In genomic region chr10:121926669-121927360, GRCh38 we compare ENCODE assay signal across 8 cellular contexts. TPM values are rescaled to one million over a fixed set of nuclear protein-coding genes. Genes with fewer than 3 reads are reported as not detected.
DNase-seq lines count a peak whose midpoint lies in the region; ATAC-seq and TF ChIP-seq lines count a peak whose summit lies in the region.

No MANE protein-coding gene starts in this region.

- DNase-seq in SIG-M5 treated with dmso at 0.1 percent for 504 hours (lab: John Stamatoyannopoulos, UW; ENCODE audit: unreplicated experiment), result peak; percentile 22
- no peak for DNase-seq in SIG-M5 (lab: John Stamatoyannopoulos, UW)
- DNase-seq in GM23338 (ENCODE audit: low spot score), result peak; percentile 10
- DNase-seq in NCI-H460 (ENCODE audit: extremely low read depth, low read depth), result peak; percentile 33
- peak in 2 of 61 donors; percentile 34 to 52 for DNase-seq in caudate nucleus (lab: John Stamatoyannopoulos, UW)
- DNase-seq in right lobe of liver, result no peak
- no peak for DNase-seq in thoracic aorta (ENCODE audit: low spot score)
- DNase-seq in NCI-H1436 (lab: John Stamatoyannopoulos, UW), result no peak

- no peak for ATAC-seq in GM23338
- ATAC-seq in right lobe of liver, result peak in 3 of 4 donors; percentile 3 to 25 (median 10)
- no peak for ATAC-seq in thoracic aorta (ENCODE audit: insufficient number of reproducible peaks, low FRiP score, low read depth)

- H2AFZ ChIP-seq in GM23338, result peak overlapping the region; percentile 5

- H3K27ac ChIP-seq in GM23338 (ENCODE audit: low read depth), result peak overlapping the region; percentile 96
- peak overlapping the region; percentile 93 for H3K27ac ChIP-seq in caudate nucleus (ENCODE audit: low read depth, low read length)
- H3K27ac ChIP-seq in right lobe of liver, result peak overlapping the region; percentile 97 to 99 (median 98)
- H3K27ac ChIP-seq in thoracic aorta, result peak overlapping the region; percentile 93 to 96

- H3F3A ChIP-seq in GM23338 (replicated peaks; ENCODE audit: low read depth), result no peaks in the 10 kb centered on the region

- H3K79me2 ChIP-seq in GM23338 (replicated peaks; ENCODE audit: insufficient read depth), result peaks cover 49% of the 10 kb centered on the region

- H3K36me3 Mint-ChIP-seq in GM23338 (ENCODE audit: low read depth), result peaks cover 12% of the 10 kb centered on the region

- no peaks in the 10 kb centered on the region for H3K27me3 ChIP-seq in GM23338 (ENCODE audit: insufficient read depth)
- H3K27me3 ChIP-seq in right lobe of liver, result no peaks in the 10 kb centered on the region
- H3K27me3 ChIP-seq in thoracic aorta (replicated peaks; ENCODE audit: insufficient read depth), result no peaks in the 10 kb centered on the region

- peak overlapping the region; percentile 93 for H3K4me2 ChIP-seq in GM23338

- H4K20me1 ChIP-seq in GM23338 (replicated peaks; ENCODE audit: insufficient read depth), result 0 out of 2 replicates have a peak, but pooled peaks cover 3% of the 10 kb centered on the region

- intact Hi-C loops in right lobe of liver (cut with DNase I), result no loop called here

- peaks cover 10% of the 10 kb centered on the region for H3K4me1 Mint-ChIP-seq in GM23338

- WGBS in right lobe of liver (ENCODE audit: insufficient coverage, low coverage, low lambda C conversion rate, missing lambda C conversion rate), result under 1% methylated on average over 20 of the region's 20 CpGs

- no peaks in the 10 kb centered on the region for H3K9me2 ChIP-seq in GM23338 (ENCODE audit: insufficient read depth)

- H3K9me3 ChIP-seq in right lobe of liver (no peaks in the 10 kb centered on the region), thoracic aorta (no peaks in the 10 kb centered on the region)

- no peaks in the 10 kb centered on the region for H3K9me3 Mint-ChIP-seq in GM23338

- H3K4me3 ChIP-seq in GM23338 (peak overlapping the region; percentile 92), right lobe of liver (peak overlapping the region; percentile 92 to 95 (median 93)), thoracic aorta (peak overlapping the region; percentile 89)

- peak overlapping the region; percentile 92 for H3K27ac Mint-ChIP-seq in GM23338

- H3K36me3 ChIP-seq in GM23338 (ENCODE audit: insufficient read depth), result no peaks in the 10 kb centered on the region
- peaks cover 0 to 7% (median 0%) of the 10 kb centered on the region in 4 donors for H3K36me3 ChIP-seq in right lobe of liver
- no peaks in the 10 kb centered on the region for H3K36me3 ChIP-seq in thoracic aorta

- peak overlapping the region; percentile 91 for H3K4me3 Mint-ChIP-seq in GM23338

- H3K4me1 ChIP-seq in GM23338 (ENCODE audit: insufficient read depth) (peaks cover 3% of the 10 kb centered on the region; the same call in 1 of the 2 replicates), right lobe of liver (peaks cover 0 to 41% (median 8%) of the 10 kb centered on the region in 4 donors), thoracic aorta (ENCODE audit: control insufficient read depth in 1 of 2, low read depth in 2 of 2) (peaks cover 15 to 28% of the 10 kb centered on the region in 2 donors)

- TF ChIP-seq CTCF in GM23338 (conservative IDR thresholded peaks at IDR 0.05; ENCODE audit: low read depth in 2 of 2), result no peak
- no peak for TF ChIP-seq CTCF in right lobe of liver (IDR thresholded peaks at IDR 0.05)
- TF ChIP-seq CTCF in thoracic aorta (IDR thresholded peaks at IDR 0.05), result no peak

- no peak for TF ChIP-seq POLR2A in right lobe of liver (IDR thresholded peaks at IDR 0.05)

- peaks cover 14% of the 10 kb centered on the region for H3K27me3 Mint-ChIP-seq in GM23338 (ENCODE audit: insufficient read depth, low read depth, poor library complexity)

TF ChIP-seq in GM23338, 12 proteins besides CTCF, POLR2A, EP300 and RAD21:
- TF ChIP-seq NANOG (IDR thresholded peaks at IDR 0.05; ENCODE audit: borderline replicate concordance), result no peak
- TF ChIP-seq STAT1 (IDR thresholded peaks at IDR 0.05; ENCODE audit: unreplicated experiment), result no peak

RNA-seq across cellular contexts. Expression of gene ATE1, which starts 1.0 kb away (rescaled TPM):
- total RNA-seq in GM23338 (2014; rRNA removed; shearing (Covaris generic)), result 24.5 and 26.1 TPM in 2 replicates
- 17.4 and 20.4 TPM in 2 replicates for polyA plus RNA-seq in GM23338 (2016; fragmentation: Nextera tagmentation; extraction: Ambion mirVana)
- total RNA-seq in NCI-H460 (2014; rRNA removed; shearing (Covaris generic)), result 40.7 and 48.3 TPM in 2 replicates
- polyA plus RNA-seq in NCI-H460 (2014; cell fraction: nucleus; rRNA removed), result 12.8 and 15.8 TPM in 2 replicates
- total RNA-seq in right lobe of liver, result 10 to 100 TPM; 17.7 to 21.6 (median 19.9) TPM
- total RNA-seq in thoracic aorta, result 10 to 100 TPM; 14.8 to 27.4 TPM

RNA-seq across cellular contexts. Expression of gene NSMCE4A, which starts 48.2 kb away (rescaled TPM):
- total RNA-seq in GM23338 (2014; rRNA removed; shearing (Covaris generic)), result 74.6 and 84.8 TPM in 2 replicates
- 85.3 and 94.9 TPM in 2 replicates for polyA plus RNA-seq in GM23338 (2016; fragmentation: Nextera tagmentation; extraction: Ambion mirVana)
- 69.4 and 76.5 TPM in 2 replicates for total RNA-seq in NCI-H460 (2014; rRNA removed; shearing (Covaris generic))
- 281 and 313 TPM in 2 replicates for polyA plus RNA-seq in NCI-H460 (2014; cell fraction: nucleus; rRNA removed)
- total RNA-seq in right lobe of liver (10 to 100 TPM; 17.0 to 46.5 (median 30.6) TPM), thoracic aorta (10 to 100 TPM; 64.0 to 81.1 TPM)

Comparison
In these comparisons a context has a peak if more than half of its experiments do, and no peak if none do; other contexts are left out.
1. DNase-seq: peak in SIG-M5 treated with dmso at 0.1 percent for 504 hours (single experiment), GM23338 (single experiment) and NCI-H460 (single experiment); none in SIG-M5 (single experiment), right lobe of liver (0 of 3), thoracic aorta (single experiment) and NCI-H1436 (single experiment).
2. ATAC-seq: peak in right lobe of liver (3 of 4); none in GM23338 (single experiment) and thoracic aorta (single experiment).
3. Peak in every context shown above with its lines, with median percentiles within 50 percentile points of each other: H3K27ac ChIP-seq and H3K4me3 ChIP-seq.